In genomic region chr6:158817298-158818007, GRCh38 we compare ENCODE assay signal across 8 cellular contexts. TPM values are rescaled to one million over a fixed set of nuclear protein-coding genes. Genes with fewer than 3 reads are reported as not detected.
DNase-seq lines count a peak whose midpoint lies in the region; ATAC-seq and TF ChIP-seq lines count a peak whose summit lies in the region.

No MANE protein-coding gene starts in this region.

- no peak for TF ChIP-seq EP300 in ovary (IDR thresholded peaks at IDR 0.05)

- H3K27ac ChIP-seq in cardiac muscle cell, result peak overlapping the region; percentile 93
- H3K27ac ChIP-seq in ovary, result peak overlapping the region; percentile 94

- WGBS in ovary, 3 donors, result 9 to 15% (median 14%) methylated on average over 20 of the region's 20 CpGs

- H3K9me3 ChIP-seq in ES-I3 (ENCODE audit: control insufficient read depth, insufficient read depth, low read length) (no peaks in the 10 kb centered on the region; the same call in 1 of the 2 replicates), cardiac muscle cell (ENCODE audit: low read depth) (no peaks in the 10 kb centered on the region), ovary (no peaks in the 10 kb centered on the region)

- no peaks in the 10 kb centered on the region for H3K27me3 ChIP-seq in cardiac muscle cell
- H3K27me3 ChIP-seq in ovary, result no peaks in the 10 kb centered on the region

- TF ChIP-seq CTCF in cardiac muscle cell (IDR thresholded peaks at IDR 0.05; ENCODE audit: low read depth, low read length) (no peak), ovary (IDR thresholded peaks at IDR 0.05) (no peak)

- ATAC-seq in HG03342 (IDR thresholded peaks at IDR 0.05; ENCODE audit: unreplicated experiment) (no peak), HG03432 (IDR thresholded peaks at IDR 0.05; ENCODE audit: unreplicated experiment) (no peak), GM21723 (IDR thresholded peaks at IDR 0.05; ENCODE audit: unreplicated experiment) (no peak)

- no peak for TF ChIP-seq POLR2A in ovary (IDR thresholded peaks at IDR 0.05)

- peak; percentile 41 for DNase-seq in NCI-H2029 (lab: John Stamatoyannopoulos, UW)
- peak; percentile 76 for DNase-seq in activated effector memory CD4-positive, alpha-beta T cell treated with anti-CD3 and anti-CD28 coated beads, Interleukin-2, amount 50 U/mL, for 16 hours
- DNase-seq in cardiac muscle cell (ENCODE audit: low read depth in 1 of 2, low spot score in 1 of 2), result peak in 1 of 2 donors; percentile 78
- peak in 4 of 5 donors; percentile 32 to 59 (median 40) for DNase-seq in ovary

- peak overlapping the region; percentile 100 for H3K4me3 ChIP-seq in cardiac muscle cell
- peak overlapping the region; percentile 61 for H3K4me3 ChIP-seq in ovary

- peak overlapping the region; percentile 99 for H3K9ac ChIP-seq in ES-I3 (ENCODE audit: low read depth, low read length)

- peaks cover 27% of the 10 kb centered on the region for H3K36me3 ChIP-seq in ES-I3 (ENCODE audit: insufficient read depth, low read length)
- H3K36me3 ChIP-seq in cardiac muscle cell, result peaks cover 5% of the 10 kb centered on the region
- H3K36me3 ChIP-seq in ovary, result no peaks in the 10 kb centered on the region

- intact Hi-C loops in ovary (cut with DNase I), result loop anchor here in 1 of 4 donors (5.0 kb wide), 1 partner anchor 110 kb away; no protein-coding TSS in a partner anchor

- peaks cover 34% of the 10 kb centered on the region for H3K4me1 ChIP-seq in ES-I3 (ENCODE audit: insufficient read depth, low read length)
- peaks cover 37% of the 10 kb centered on the region for H3K4me1 ChIP-seq in cardiac muscle cell (ENCODE audit: low read depth)
- peaks cover 14% of the 10 kb centered on the region for H3K4me1 ChIP-seq in ovary (ENCODE audit: insufficient read depth)

RNA-seq across cellular contexts. Expression of gene EZR, which starts 1.7 kb away (rescaled TPM):
- total RNA-seq in cardiac muscle cell (356 and 401 TPM in 2 replicates), ovary (100 to 1,000 TPM in 4 of 7 donors, 10 to 100 TPM in 3; 39.0 to 214 (median 116) TPM)
- polyA plus RNA-seq in cardiac muscle cell (375 and 448 TPM in 2 replicates), ovary (10 to 100 TPM; 45.1 to 85.6 TPM)
